9 cellular contexts compared by ENCODE assay signal in the genomic region with DNA sequence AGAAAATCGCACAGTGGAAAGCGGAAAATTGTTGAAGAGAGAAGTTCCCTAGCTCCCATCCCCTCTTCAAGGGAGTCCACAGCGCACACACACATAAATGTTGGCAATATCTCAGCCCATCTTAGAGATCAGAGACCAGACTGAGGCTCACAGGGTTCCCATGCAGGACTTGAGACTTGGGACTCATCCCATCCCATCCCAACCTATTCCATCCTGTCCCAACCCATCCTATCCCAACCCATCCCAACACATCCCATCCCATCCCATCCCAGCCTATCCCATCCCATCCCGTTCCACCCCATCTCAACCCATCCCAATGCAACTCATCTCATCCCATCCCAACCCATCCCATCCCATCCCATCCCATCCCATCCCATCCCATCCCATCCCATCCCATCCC. TPM values are rescaled to one million over a fixed set of nuclear protein-coding genes. Genes with fewer than 3 reads are reported as not detected.
"Had no signal": no experiment of that assay in that cellular context is flagged by ENCODE, and none has a peak within 500 bp of the region (broad histone marks: within the 10 kb centered on the region; RNA-seq: fewer than 3 reads in every experiment).

No MANE protein-coding gene starts in this region.

- FAIRE-seq: H1, H54, HTR-8/SVneo, K562 had no signal

- H3K4me3 ChIP-seq: GM23338, K562 had no signal

- ATAC-seq: GM23338, K562 had no signal

- H3K4me2 ChIP-seq: GM23338 had no signal

- DNase-seq: H9, HCEC 1CT, KG1 had no signal

- H2AFZ ChIP-seq: GM23338 had no signal

RNA-seq across cellular contexts. Expression of a gene that starts 29.6 kb away (rescaled TPM):
- total RNA-seq: HT-29, K562 had no signal
- polyA plus RNA-seq: K562 had no signal
